8 cellular contexts compared by ENCODE assay signal in the genomic region with DNA sequence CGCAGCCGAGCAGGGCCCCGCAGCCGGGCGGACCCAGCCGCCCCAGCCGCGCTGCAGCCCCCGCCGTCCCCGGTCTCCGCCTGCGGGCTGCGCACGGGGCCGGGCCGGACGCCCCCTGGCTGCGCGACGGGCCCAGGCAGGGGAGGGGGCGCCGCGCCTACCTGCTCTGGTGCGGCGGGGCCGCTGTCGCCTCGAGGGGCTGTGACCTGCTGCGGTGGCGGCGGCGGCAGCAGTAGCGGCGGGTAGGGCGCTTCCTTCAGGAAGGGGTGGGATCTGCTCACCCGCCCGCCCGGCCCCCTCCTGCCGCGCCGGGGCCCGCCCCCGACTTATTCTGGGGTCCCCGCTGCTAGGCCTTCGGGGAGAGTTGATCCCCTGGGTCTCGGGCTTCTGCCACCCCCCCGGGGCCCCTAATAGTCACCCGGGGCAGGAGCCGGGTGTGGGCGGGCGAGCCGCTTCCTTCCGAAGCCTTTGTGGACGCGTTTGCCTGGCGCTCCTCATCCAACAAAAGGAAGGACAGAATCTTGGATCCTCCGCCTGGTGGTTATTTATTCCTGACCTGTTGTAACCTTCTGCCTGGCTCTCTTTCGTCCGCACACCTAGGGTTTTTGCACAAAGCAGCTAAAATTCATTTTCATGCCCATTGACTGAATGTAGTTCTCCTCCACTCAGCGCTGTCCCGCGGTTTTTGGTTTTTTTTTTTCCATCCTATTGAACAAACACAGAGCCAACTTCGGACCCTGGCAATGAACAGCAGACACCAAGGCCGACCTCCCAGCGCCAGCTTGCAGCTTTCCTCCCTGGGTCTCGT. TPM values are rescaled to one million over a fixed set of nuclear protein-coding genes. Genes with fewer than 3 reads are reported as not detected.
A peak's percentile ranks its signal among the peaks of the same experiment; 100 is the strongest.
DNase-seq lines count a peak whose midpoint lies in the region; ATAC-seq and TF ChIP-seq lines count a peak whose summit lies in the region.

Gene TMEM150C (minus strand): TSS at position 244 of the 808 bp plus-strand sequence. CDS start 57,331 bp downstream, outside the sequence.

- DNase-seq in AG08396 (ENCODE audit: low spot score), result peak; percentile 23
- DNase-seq in GM10266 (ENCODE audit: extremely low spot score), result peak; percentile 38
- peak; percentile 42 for DNase-seq in SW480 (ENCODE audit: low spot score)
- DNase-seq in myocyte (ENCODE audit: low read depth), result peak; percentile 30
- no peak for DNase-seq in RPMI8226

- TF ChIP-seq CTCF in GM10266 (IDR thresholded peaks at IDR 0.05; ENCODE audit: control insufficient read depth, insufficient read depth, low read depth, missing control alignments), result no peak

- ATAC-seq in esophagus mucosa, result peak; percentile 44
- ATAC-seq in GM21390 (IDR thresholded peaks at IDR 0.05; ENCODE audit: unreplicated experiment), result no peak
- no peak for ATAC-seq in GM18511 (IDR thresholded peaks at IDR 0.05; ENCODE audit: unreplicated experiment)

RNA-seq across cellular contexts. Expression of gene TMEM150C, which starts in this region (rescaled TPM):
- 0.80 TPM for total RNA-seq in esophagus mucosa
- 0.05 and 1.5 TPM in 2 replicates for total RNA-seq in myocyte
- polyA plus RNA-seq in myocyte (2012), result 0.19 TPM

Comparison
In these comparisons a context has a peak if more than half of its experiments do, and no peak if none do; other contexts are left out.
1. Peak in ATAC-seq in esophagus mucosa; RNA of the gene not detected or under 1 TPM.